ENCODE assay signal across 20 cellular contexts in genomic region chr11:84468255-84468654, GRCh38.
"Had no signal": no experiment of that assay in that cellular context is flagged by ENCODE, and none has a peak within 500 bp of the region (broad histone marks: within the 10 kb centered on the region; RNA-seq: fewer than 3 reads in every experiment).

No MANE protein-coding gene starts in this region.

- H3K36me3 Mint-ChIP-seq: activated CD8-positive, alpha-beta memory T cell treated with anti-CD3 and anti-CD28 coated beads, Interleukin-2, amount 10 ng/mL, durations not matched to agents 7 days and 5 days; activated naive CD8-positive, alpha-beta T cell treated with anti-CD3 and anti-CD28 coated beads for 36 hours; brain; memory B cell; naive B cell; stimulated activated naive B cell treated with anti-CD40 and anti-IgM and Interleukin-4, amounts not matched to agents 10 μg/mL and 1 μg/mL and 100 μg/mL, for 72 hours; T-cell had no signal

- DNase-seq: activated CD4-positive, alpha-beta memory T cell treated with anti-CD3 and anti-CD28 coated beads, Interleukin-2, amount 10 ng/mL, durations not matched to agents 7 days and 5 days; activated CD4-positive, alpha-beta T cell treated with anti-CD3 and anti-CD28 coated beads for 48 hours; activated CD4-positive, CD25-positive, alpha-beta regulatory T cell; activated CD8-positive, alpha-beta memory T cell treated with anti-CD3 and anti-CD28 coated beads, Interleukin-2, amount 10 ng/mL, durations not matched to agents 7 days and 5 days; activated naive CD4-positive, alpha-beta T cell; activated naive CD8-positive, alpha-beta T cell treated with anti-CD3 and anti-CD28 coated beads for 36 hours; colonic mucosa; endodermal cell; foreskin melanocyte; hypothalamus; left ventricle myocardium inferior; naive B cell; spleen; stimulated activated CD4-positive, alpha-beta T cell treated with anti-CD3 and anti-CD28 coated beads, Interleukin-4, amount 100 ng/mL, for 4 hours; stimulated activated naive B cell treated with anti-CD40 and anti-IgM and Interleukin-4, amounts not matched to agents 10 μg/mL and 1 μg/mL and 100 μg/mL, for 72 hours; T-cell had no signal

- H3K27ac Mint-ChIP-seq: activated CD4-positive, alpha-beta memory T cell treated with anti-CD3 and anti-CD28 coated beads, Interleukin-2, amount 10 ng/mL, durations not matched to agents 7 days and 5 days; activated CD8-positive, alpha-beta memory T cell treated with anti-CD3 and anti-CD28 coated beads, Interleukin-2, amount 10 ng/mL, durations not matched to agents 7 days and 5 days; activated naive CD8-positive, alpha-beta T cell treated with anti-CD3 and anti-CD28 coated beads for 36 hours; brain; endodermal cell; memory B cell; naive B cell; stimulated activated naive B cell treated with anti-CD40 and anti-IgM and Interleukin-4, amounts not matched to agents 10 μg/mL and 1 μg/mL and 100 μg/mL, for 72 hours; T-cell had no signal

- H3K36me3 ChIP-seq: colonic mucosa, left ventricle myocardium inferior, spleen had no signal

- ATAC-seq: activated CD8-positive, alpha-beta memory T cell treated with anti-CD3 and anti-CD28 coated beads, Interleukin-2, amount 10 ng/mL, durations not matched to agents 7 days and 5 days; stimulated activated naive B cell treated with anti-CD40 and anti-IgM and Interleukin-4, amounts not matched to agents 10 μg/mL and 1 μg/mL and 100 μg/mL, for 72 hours; T-cell had no signal

- H3K27me3 Mint-ChIP-seq: activated CD4-positive, alpha-beta memory T cell treated with anti-CD3 and anti-CD28 coated beads, Interleukin-2, amount 10 ng/mL, durations not matched to agents 7 days and 5 days; activated CD8-positive, alpha-beta memory T cell treated with anti-CD3 and anti-CD28 coated beads, Interleukin-2, amount 10 ng/mL, durations not matched to agents 7 days and 5 days; activated naive CD8-positive, alpha-beta T cell treated with anti-CD3 and anti-CD28 coated beads for 36 hours; brain; central memory CD8-positive, alpha-beta T cell; stimulated activated naive B cell treated with anti-CD40 and anti-IgM and Interleukin-4, amounts not matched to agents 10 μg/mL and 1 μg/mL and 100 μg/mL, for 72 hours; T-cell had no signal

- H3K27me3 ChIP-seq: colonic mucosa, spleen had no signal

- H3K9me3 Mint-ChIP-seq: activated naive CD8-positive, alpha-beta T cell treated with anti-CD3 and anti-CD28 coated beads for 36 hours; brain; endodermal cell; memory B cell; naive B cell; stimulated activated naive B cell treated with anti-CD40 and anti-IgM and Interleukin-4, amounts not matched to agents 10 μg/mL and 1 μg/mL and 100 μg/mL, for 72 hours had no signal

- H3K4me3 Mint-ChIP-seq: activated CD4-positive, alpha-beta memory T cell treated with anti-CD3 and anti-CD28 coated beads, Interleukin-2, amount 10 ng/mL, durations not matched to agents 7 days and 5 days; activated CD8-positive, alpha-beta memory T cell treated with anti-CD3 and anti-CD28 coated beads, Interleukin-2, amount 10 ng/mL, durations not matched to agents 7 days and 5 days; activated naive CD8-positive, alpha-beta T cell treated with anti-CD3 and anti-CD28 coated beads for 36 hours; brain; central memory CD8-positive, alpha-beta T cell; endodermal cell; memory B cell; naive B cell; stimulated activated naive B cell treated with anti-CD40 and anti-IgM and Interleukin-4, amounts not matched to agents 10 μg/mL and 1 μg/mL and 100 μg/mL, for 72 hours; T-cell had no signal

- H3K4me3 ChIP-seq: colonic mucosa, left ventricle myocardium inferior, spleen had no signal

- FAIRE-seq: keratinocyte had no signal

- H3K4me1 Mint-ChIP-seq: activated CD4-positive, alpha-beta memory T cell treated with anti-CD3 and anti-CD28 coated beads, Interleukin-2, amount 10 ng/mL, durations not matched to agents 7 days and 5 days; activated CD8-positive, alpha-beta memory T cell treated with anti-CD3 and anti-CD28 coated beads, Interleukin-2, amount 10 ng/mL, durations not matched to agents 7 days and 5 days; activated naive CD8-positive, alpha-beta T cell treated with anti-CD3 and anti-CD28 coated beads for 36 hours; central memory CD8-positive, alpha-beta T cell; memory B cell; naive B cell; stimulated activated naive B cell treated with anti-CD40 and anti-IgM and Interleukin-4, amounts not matched to agents 10 μg/mL and 1 μg/mL and 100 μg/mL, for 72 hours; T-cell had no signal
